31 cellular contexts compared by ENCODE assay signal in the genomic region with DNA sequence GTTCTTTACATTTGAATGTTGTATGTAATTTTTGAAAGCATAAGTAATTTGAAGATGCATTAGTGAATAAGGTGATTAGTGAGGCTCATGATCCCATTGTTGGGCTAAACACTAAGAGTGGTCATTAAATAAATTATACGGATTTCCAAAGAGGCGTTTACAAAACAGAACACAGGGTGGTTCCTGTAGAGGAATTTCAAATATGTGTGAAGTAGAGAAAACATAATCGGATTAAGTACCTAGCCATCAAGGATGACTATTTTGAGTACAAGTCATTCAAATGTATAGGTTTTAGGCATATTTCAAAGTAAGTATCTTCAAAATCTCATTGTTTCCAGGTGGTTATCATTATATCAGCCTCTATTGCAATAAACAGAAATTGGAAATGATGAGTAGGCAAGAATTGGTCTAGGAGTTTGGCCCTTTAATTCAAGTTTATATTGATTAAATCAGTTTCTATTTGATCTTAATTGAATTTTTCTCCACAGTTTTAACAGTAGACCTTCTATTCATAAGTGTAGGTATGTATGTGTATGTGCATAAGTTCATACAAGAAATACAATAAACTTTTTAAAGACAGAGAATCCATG.
"Had no signal": no experiment of that assay in that cellular context is flagged by ENCODE, and none has a peak within 500 bp of the region (broad histone marks: within the 10 kb centered on the region; RNA-seq: fewer than 3 reads in every experiment).

No MANE protein-coding gene starts in this region.

- H3K4me3 ChIP-seq: adrenal gland, breast epithelium, SK-N-MC had no signal

- H3K9me3 ChIP-seq: breast epithelium had no signal

- H3K27me3 ChIP-seq: adrenal gland, breast epithelium had no signal

- H3K36me3 ChIP-seq: adrenal gland, breast epithelium had no signal

- FAIRE-seq: TTC549 had no signal

- DNase-seq: activated CD4-positive, alpha-beta memory T cell treated with anti-CD3 and anti-CD28 coated beads for 36 hours; activated CD4-positive, alpha-beta T cell treated with anti-CD3 and anti-CD28 coated beads, Interleukin-2, amount 10 ng/mL, durations not matched to agents 7 days and 5 days; activated CD4-positive, CD25-positive, alpha-beta regulatory T cell; activated CD8-positive, alpha-beta memory T cell treated with anti-CD3 and anti-CD28 coated beads for 24 hours; activated naive CD4-positive, alpha-beta T cell treated with anti-CD3 and anti-CD28 coated beads, Interleukin-2, amount 50 U/mL, for 16 hours; activated naive CD8-positive, alpha-beta T cell treated with anti-CD3 and anti-CD28 coated beads, Interleukin-2, amount 10 ng/mL, durations not matched to agents 7 days and 5 days; activated T-cell treated with anti-CD3 and anti-CD28 coated beads for 4 hours; activated T-cell treated with anti-CD3 and anti-CD28 coated beads, Interleukin-2, amount 50 U/mL, for 72 hours; adrenal gland; anterior cingulate cortex; caudate nucleus; MV-4-11; NCI-H1092 treated with DMSO at 0.1 percent for 48 hours; NCI-H1417 treated with DMSO at 0.1 percent for 48 hours; NCI-H1694; NCI-H2029; NCI-H2107; NCI-H2171 treated with DMSO at 0.1 percent for 48 hours; NCI-H226; NCI-H526; NCI-H774; NK-92 treated with Interleukin-12 subunit alpha and Interleukin-12 subunit beta, amount 100 ng/mL, for 24 hours; OCI-M1; T-cell; T-helper 2 cell; T1000 had no signal

- H3K27ac ChIP-seq: adrenal gland, breast epithelium, SK-N-MC had no signal

- ATAC-seq: activated T-cell treated with anti-CD3 and anti-CD28 coated beads, Interleukin-2, amount 50 U/mL, for 72 hours; Panc1; Right ventricle myocardium inferior; T-cell had no signal

- H3K4me1 ChIP-seq: adrenal gland, breast epithelium had no signal
